ENCODE assay signal across 19 cellular contexts in the genomic region with DNA sequence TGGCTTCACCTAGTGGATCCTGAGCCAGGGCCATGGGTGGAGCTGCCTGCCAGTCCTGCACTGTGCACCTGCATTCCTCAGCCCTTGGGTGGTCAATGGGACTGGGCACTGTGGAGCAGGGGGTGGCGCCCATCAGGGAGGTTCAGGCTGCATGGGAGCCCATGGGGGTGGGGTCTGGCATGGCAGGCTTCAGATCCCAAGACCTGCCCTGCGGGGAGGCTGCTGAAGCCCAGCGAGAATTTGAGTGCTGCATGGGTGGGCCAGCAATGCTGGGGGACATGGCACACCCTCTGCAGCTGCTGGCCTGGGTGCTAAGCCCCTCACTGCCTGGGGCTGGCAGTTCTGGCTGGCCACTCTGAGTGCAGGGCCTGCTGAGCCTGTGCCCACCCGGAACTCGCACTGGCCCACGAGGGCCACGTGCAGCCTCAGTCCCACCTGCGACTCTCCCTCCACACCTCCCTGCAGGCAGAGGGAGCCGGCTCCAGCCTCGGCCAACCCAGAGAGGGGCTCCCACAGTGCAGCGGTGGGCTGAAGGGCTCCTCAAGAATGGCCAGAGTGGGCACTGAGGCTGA.
"Had no signal": no experiment of that assay in that cellular context is flagged by ENCODE, and none has a peak within 500 bp of the region (broad histone marks: within the 10 kb centered on the region; RNA-seq: fewer than 3 reads in every experiment).

No MANE protein-coding gene starts in this region.

- H3K27me3 ChIP-seq: dorsolateral prefrontal cortex, esophagus muscularis mucosa, foreskin keratinocyte, gastroesophageal sphincter, heart left ventricle, hepatocyte, left lung had no signal

- H3K4me3 ChIP-seq: coronary artery, dorsolateral prefrontal cortex, esophagus muscularis mucosa, gastroesophageal sphincter, heart left ventricle, hepatocyte, left lung, lower lobe of right lung had no signal

- H3K27ac Mint-ChIP-seq: immature natural killer cell, mesothelial cell of epicardium had no signal

- H3K4me1 ChIP-seq: esophagus muscularis mucosa, foreskin keratinocyte, gastroesophageal sphincter, heart left ventricle, left lung, lower lobe of right lung had no signal

- ATAC-seq: foreskin keratinocyte, gastroesophageal sphincter, heart left ventricle, left cardiac atrium, left lung, left ventricle myocardium superior had no signal

- H3K4me3 Mint-ChIP-seq: immature natural killer cell, mesothelial cell of epicardium had no signal

- H3K9me3 ChIP-seq: lower lobe of right lung had no signal

- H3K27ac ChIP-seq: coronary artery, dorsolateral prefrontal cortex, esophagus muscularis mucosa, foreskin keratinocyte, gastroesophageal sphincter, heart left ventricle, hepatocyte, left lung, lower lobe of right lung had no signal

- H3K4me1 Mint-ChIP-seq: immature natural killer cell, mesothelial cell of epicardium had no signal

- DNase-seq: dermis blood vessel endothelial cell; dorsolateral prefrontal cortex; effector CD4-positive, alpha-beta T cell; effector memory CD4-positive, alpha-beta T cell; foreskin keratinocyte; heart left ventricle; hypothalamus; immature natural killer cell; islet precursor cell; left cardiac atrium; left ventricle myocardium superior; lower lobe of right lung; mesenchymal stem cell had no signal

- H3K36me3 ChIP-seq: esophagus muscularis mucosa, gastroesophageal sphincter, heart left ventricle, left lung, lower lobe of right lung had no signal
